In genomic region chr2:236974206-236974605, GRCh38 we compare ENCODE assay signal across 21 cellular contexts.
DNase-seq lines count a peak whose midpoint lies in the region; ATAC-seq, FAIRE-seq and TF ChIP-seq lines count a peak whose summit lies in the region.
"Had no signal": no experiment of that assay in that cellular context is flagged by ENCODE, and none has a peak within 500 bp of the region (broad histone marks: within the 10 kb centered on the region; RNA-seq: fewer than 3 reads in every experiment).

No MANE protein-coding gene starts in this region.

- TF ChIP-seq POLR2A in HepG2 (IDR thresholded peaks at IDR 0.05; ENCODE audit: insufficient read depth in 1 of 2, low read depth in 2 of 2, low read length in 2 of 2) (no peak), right lobe of liver (IDR thresholded peaks at IDR 0.05) (no peak)

- no TSS peak for BruUV-seq in HepG2 (replicated peaks; lab: Mats Ljungman, UMichigan)

- TF ChIP-seq RAD21 in HepG2 (CRISPR knock-in tag; IDR thresholded peaks at IDR 0.05) = no peak

- no peak overlapping the region for H3K4me3 ChIP-seq in HepG2 (replicated peaks in 1 of 3; ENCODE audit: insufficient read depth in 1 of 3, low read depth in 2 of 3, low read length in 3 of 3)
- H3K4me3 ChIP-seq in right lobe of liver = no peak overlapping the region
- no peak overlapping the region for H3K4me3 ChIP-seq in coronary artery
- peak overlapping the region in 1 of 2 experiments; percentile 20 for H3K4me3 ChIP-seq in neutrophil (ENCODE audit: low read depth in 1 of 2, low read length in 1 of 2)
- H3K4me3 ChIP-seq: GM23248 had no signal

- ATAC-seq in HepG2 = no peak
- ATAC-seq in right lobe of liver = no peak
- ATAC-seq: Panc1 had no signal

- TF ChIP-seq EP300 in HepG2 (IDR thresholded peaks at IDR 0.05; ENCODE audit: low read depth in 2 of 2, low read length in 2 of 2) (no peak), HepG2 (CRISPR knock-in tag; IDR thresholded peaks at IDR 0.05; ENCODE audit: borderline replicate concordance) (no peak)

- H2AFZ ChIP-seq in HepG2 (ENCODE audit: low read length) = no peak overlapping the region
- H2AFZ ChIP-seq: GM23248 had no signal

- POLR2A ChIA-PET in HepG2 (lab: Yijun Ruan, JAX) = no interaction called here

- FAIRE-seq in HepG2 (lab: Jason Lieb, UNC) = no peak
- FAIRE-seq: A204.1, HTR-8/SVneo had no signal

- H3K9ac ChIP-seq in HepG2 (ENCODE audit: insufficient read depth, low read depth, low read length) = no peak overlapping the region
- H3K9ac ChIP-seq: GM23248, SK-N-SH had no signal

- H3K36me3 ChIP-seq in HepG2 (replicated peaks in 1 of 2; ENCODE audit: control insufficient read depth in 1 of 2, insufficient read depth in 2 of 2, low read length in 2 of 2) (no peaks in the 10 kb centered on the region), right lobe of liver (no peaks in the 10 kb centered on the region), neutrophil (no peaks in the 10 kb centered on the region)

- H3K27ac ChIP-seq in HepG2 (ENCODE audit: extremely low read length, insufficient read depth, low read length) (no peak overlapping the region), right lobe of liver (no peak overlapping the region), coronary artery (no peak overlapping the region), neutrophil (peak overlapping the region; percentile 87)
- H3K27ac ChIP-seq: GM23248 had no signal

- in situ Hi-C loops in HepG2 (cut with HindIII; ENCODE audit: extremely low pct_ligation_motif_present, low pct_unique_long_range_greater_than_20kb) = no loop called here

- 91% methylated on average over 1 of the region's 1 CpG for WGBS in HepG2 (ENCODE audit: low lambda C conversion rate)
- 100% methylated on average over 1 of the region's 1 CpG for WGBS in right lobe of liver (ENCODE audit: insufficient coverage, low coverage, low lambda C conversion rate, missing lambda C conversion rate)

- H3K4me1 ChIP-seq in HepG2 (ENCODE audit: insufficient read depth, low read length) = peaks cover 80% of the 10 kb centered on the region
- no peaks in the 10 kb centered on the region for H3K4me1 ChIP-seq in right lobe of liver
- H3K4me1 ChIP-seq in neutrophil (ENCODE audit: control insufficient read depth in 1 of 2, insufficient read depth in 1 of 2, low read depth in 1 of 2, low read length in 1 of 2) = peaks cover 94 to 99% of the 10 kb centered on the region in 2 experiments

- H4K20me1 ChIP-seq in HepG2 (ENCODE audit: insufficient read depth, low read length) = no peaks in the 10 kb centered on the region

- DNase-seq in HepG2 (ENCODE audit: low spot score) = no peak
- no peak for DNase-seq in right lobe of liver
- DNase-seq in coronary artery (ENCODE audit: low spot score) = peak; percentile 22
- no peak for DNase-seq in NCI-H146 treated with DMSO at 0.1 percent for 48 hours (lab: John Stamatoyannopoulos, UW; ENCODE audit: unreplicated experiment)
- DNase-seq in NCI-H1092 (lab: John Stamatoyannopoulos, UW) = no peak
- DNase-seq in OCI-M2 (lab: John Stamatoyannopoulos, UW; ENCODE audit: unreplicated experiment) = no peak
- DNase-seq: Caco-2; CD4-positive, alpha-beta memory T cell; GM23248; HCEC 1CT; IMR-90; NCI-H1105 treated with DMSO at 0.1 percent for 48 hours; NCI-H1694; NCI-H2081 treated with DMSO at 0.1 percent for 48 hours; NCI-H2171 treated with DMSO at 0.1 percent for 48 hours; SIG-M5; SK-N-SH had no signal

- intact Hi-C loops in HepG2 (cut with micrococcal nuclease; ENCODE audit: unreplicated experiment) (no loop called here), right lobe of liver (cut with DNase I) (no loop called here)

- H3K27me3 ChIP-seq in HepG2 (ENCODE audit: control insufficient read depth in 1 of 2, insufficient read depth in 2 of 2, low read length in 2 of 2) = peaks cover 0 to 3% of the 10 kb centered on the region in 2 experiments; a peak in 2 of 5 replicates
- no peaks in the 10 kb centered on the region for H3K27me3 ChIP-seq in right lobe of liver
- no peaks in the 10 kb centered on the region for H3K27me3 ChIP-seq in neutrophil

- CTCF ChIA-PET in HepG2 (lab: Yijun Ruan, JAX; ENCODE audit: low intra/inter-chr PET ratio, low total read pairs) = no interaction called here

- H3K79me2 ChIP-seq in HepG2 (ENCODE audit: insufficient read depth, low read length) = no peaks in the 10 kb centered on the region

- H3K9me3 ChIP-seq in HepG2 (ENCODE audit: low read length) (no peaks in the 10 kb centered on the region), right lobe of liver (no peaks in the 10 kb centered on the region), neutrophil (no peaks in the 10 kb centered on the region)
- H3K9me3 ChIP-seq: Caco-2, SK-N-SH had no signal

- TF ChIP-seq CTCF in HepG2 (CRISPR knock-in tag; IDR thresholded peaks at IDR 0.05) (no peak), right lobe of liver (IDR thresholded peaks at IDR 0.05) (no peak), coronary artery (IDR thresholded peaks at IDR 0.05) (no peak), neutrophil (IDR thresholded peaks at IDR 0.05) (no peak)

- H3K4me2 ChIP-seq in HepG2 (ENCODE audit: low read depth, low read length) = no peak overlapping the region
- H3K4me2 ChIP-seq: SK-N-SH had no signal

TF ChIP-seq in HepG2, 621 proteins besides CTCF, POLR2A, EP300 and RAD21:
- TF ChIP-seq MAFF (IDR thresholded peaks at IDR 0.05; ENCODE audit: low read depth, low read length) = peak; percentile 28; the same call in 1 of the 2 replicates
- TF ChIP-seq MAFK (conservative IDR thresholded peaks at IDR 0.05 in 1 of 2, IDR thresholded peaks at IDR 0.05 in 1 of 2; ENCODE audit: low read length in 2 of 2) = peak; percentile 64 to 77
- TF ChIP-seq POLR2AphosphoS5 (IDR thresholded peaks at IDR 0.05; ENCODE audit: low read depth, low read length) = no peak
